22 cellular contexts compared by ENCODE assay signal in the genomic region with DNA sequence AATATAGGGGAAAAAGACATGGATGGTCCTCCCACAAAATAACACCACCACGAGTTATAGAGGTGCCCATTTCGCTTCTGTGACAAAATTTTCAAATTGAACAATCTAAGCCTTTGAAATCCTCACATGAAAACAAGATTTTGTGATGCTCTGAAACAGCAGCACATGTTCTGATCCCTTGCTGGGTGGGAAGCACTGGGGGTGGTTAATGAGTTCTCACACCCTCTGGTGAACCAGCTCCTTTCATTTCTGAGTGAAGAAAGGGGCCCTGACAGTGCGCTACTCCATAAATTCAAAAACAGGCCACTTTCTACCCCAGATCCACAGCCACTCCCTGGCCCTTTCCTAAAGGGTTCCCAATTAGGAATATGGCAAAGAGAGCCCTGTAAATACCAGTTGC.
DNase-seq lines count a peak whose midpoint lies in the region; ATAC-seq and TF ChIP-seq lines count a peak whose summit lies in the region.
"Had no signal": no experiment of that assay in that cellular context is flagged by ENCODE, and none has a peak within 500 bp of the region (broad histone marks: within the 10 kb centered on the region; RNA-seq: fewer than 3 reads in every experiment).

No MANE protein-coding gene starts in this region.

- TF ChIP-seq CTCF in left ventricle myocardium inferior (IDR thresholded peaks at IDR 0.05; ENCODE audit: borderline replicate concordance) = no peak
- TF ChIP-seq CTCF in brain (conservative IDR thresholded peaks at IDR 0.05) = no peak
- TF ChIP-seq CTCF in tibial artery (IDR thresholded peaks at IDR 0.05) = no peak

- no peak for ATAC-seq in HG02763 (IDR thresholded peaks at IDR 0.05; ENCODE audit: unreplicated experiment)
- ATAC-seq: HepG2, PC-3 had no signal

- no peaks in the 10 kb centered on the region for H3K9me3 ChIP-seq in left ventricle myocardium inferior (replicated peaks)
- no peaks in the 10 kb centered on the region for H3K9me3 ChIP-seq in tibial artery
- H3K9me3 ChIP-seq in MG63 = no peaks in the 10 kb centered on the region; the same call in 1 of the 2 replicates

- peak overlapping the region in 4 of 5 experiments; percentile 62 to 83 (median 75) for H3K27ac Mint-ChIP-seq in brain
- H3K27ac Mint-ChIP-seq: B cell had no signal

- no peaks in the 10 kb centered on the region for H3K27me3 Mint-ChIP-seq in brain
- H3K27me3 Mint-ChIP-seq: B cell; CD4-positive, alpha-beta memory T cell had no signal

- peaks cover 73% of the 10 kb centered on the region for H3K4me1 ChIP-seq in left ventricle myocardium inferior
- peaks cover 0 to 38% (median 13%) of the 10 kb centered on the region in 4 donors for H3K4me1 ChIP-seq in tibial artery

- H3K27me3 ChIP-seq in left ventricle myocardium inferior (ENCODE audit: low read depth) (no peaks in the 10 kb centered on the region), tibial artery (no peaks in the 10 kb centered on the region), MG63 (peaks cover 4% of the 10 kb centered on the region)

- no peaks in the 10 kb centered on the region for H3K36me3 ChIP-seq in left ventricle myocardium inferior
- no peaks in the 10 kb centered on the region for H3K36me3 ChIP-seq in tibial artery
- no peaks in the 10 kb centered on the region for H3K36me3 ChIP-seq in MG63

- H3K27ac ChIP-seq in left ventricle myocardium inferior (replicated peaks) = peak overlapping the region; percentile 37
- H3K27ac ChIP-seq in tibial artery = peak overlapping the region; percentile 38 to 48

- intact Hi-C loops in left ventricle myocardium inferior (cut with micrococcal nuclease) = no loop called here
- intact Hi-C loops in cardiac septum (cut with DNase I) = no loop called here
- intact Hi-C loops in head of caudate nucleus (cut with DNase I) = no loop called here
- intact Hi-C loops in tibial artery (cut with DNase I; ENCODE audit: low total_unique reads) = no loop called here

- H3K4me3 ChIP-seq in left ventricle myocardium inferior (no peak overlapping the region), tibial artery (no peak overlapping the region), MG63 (no peak overlapping the region)

- no peaks in the 10 kb centered on the region for H3K9me3 Mint-ChIP-seq in brain
- H3K9me3 Mint-ChIP-seq: CD4-positive, alpha-beta memory T cell had no signal

- peaks cover 71% of the 10 kb centered on the region for H3K4me1 Mint-ChIP-seq in brain

- DNase-seq in left ventricle myocardium inferior = no peak
- no peak for DNase-seq in cardiac septum (ENCODE audit: low spot score)
- peak in 23 of 42 donors; percentile 32 to 81 (median 55) for DNase-seq in head of caudate nucleus
- no peak for DNase-seq in tibial artery
- DNase-seq in NCI-H1105 (lab: John Stamatoyannopoulos, UW) = no peak
- DNase-seq in MG63 = no peak
- DNase-seq: 8988T; Calu3; CD4-positive, alpha-beta memory T cell; GF-D8; GOT3; KBM-7; NCI-H187 treated with DMSO at 0.1 percent for 48 hours; NCI-H226; NCI-H524 treated with DMSO at 0.1 percent for 48 hours; PC-3; RPMI8226; SHP77 treated with DMSO at 0.1 percent for 48 hours had no signal

- no peak overlapping the region for H3K4me3 Mint-ChIP-seq in brain
- H3K4me3 Mint-ChIP-seq: B cell had no signal

- H3K36me3 Mint-ChIP-seq in brain = no peaks in the 10 kb centered on the region

Comparison
In these comparisons a context has a peak if more than half of its experiments do, and no peak if none do; other contexts are left out.
1. DNase-seq: peak in head of caudate nucleus (23 of 42); none in left ventricle myocardium inferior (single experiment), cardiac septum (single experiment), tibial artery (0 of 2), NCI-H1105 (single experiment) and MG63 (single experiment).